In genomic region chr1:225567789-225568188, GRCh38 we compare ENCODE assay signal across 1 cellular context.
TF ChIP-seq lines count a peak whose summit lies in the region.

No MANE protein-coding gene starts in this region.

TF ChIP-seq in HCT116, 20 proteins besides CTCF, POLR2A, EP300 and RAD21 (continued from another document):
- TF ChIP-seq REST (IDR thresholded peaks at IDR 0.05; ENCODE audit: low read depth) = no peak
- no peak for TF ChIP-seq SRF (IDR thresholded peaks at IDR 0.05; ENCODE audit: low read depth)
- no peak for TF ChIP-seq FOSL1 (IDR thresholded peaks at IDR 0.05; ENCODE audit: low read depth)
- TF ChIP-seq ZFX (IDR thresholded peaks at IDR 0.05) = no peak
- TF ChIP-seq ELF1 (IDR thresholded peaks at IDR 0.05; ENCODE audit: borderline replicate concordance, low read depth) = no peak
- TF ChIP-seq POLR2AphosphoS5 (IDR thresholded peaks at IDR 0.05; ENCODE audit: low read depth, low read length) = no peak
